Comparison of ENCODE assay signal across 32 cellular contexts in genomic region chr20:19108181-19108580, GRCh38.
"Had no signal": no experiment of that assay in that cellular context is flagged by ENCODE, and none has a peak within 500 bp of the region (broad histone marks: within the 10 kb centered on the region; RNA-seq: fewer than 3 reads in every experiment).

No MANE protein-coding gene starts in this region.

- H3K9me3 Mint-ChIP-seq: activated B cell treated with CpG ODN at 0.5 μM for 24 hours; activated CD4-positive, alpha-beta memory T cell treated with anti-CD3 and anti-CD28 coated beads for 36 hours; activated CD4-positive, alpha-beta T cell treated with anti-CD3 and anti-CD28 coated beads, Interleukin-2, amount 10 ng/mL, durations not matched to agents 24 days and 14 days; activated CD8-positive, alpha-beta T cell treated with anti-CD3 and anti-CD28 coated beads for 36 hours; activated naive CD4-positive, alpha-beta T cell treated with anti-CD3 and anti-CD28 coated beads for 36 hours; activated naive CD8-positive, alpha-beta T cell treated with anti-CD3 and anti-CD28 coated beads for 36 hours; activated T-cell treated with anti-CD3 and anti-CD28 coated beads, Interleukin-2, amount 50 U/mL, for 24 hours; activated T-helper 2 cell treated with anti-CD3 and anti-CD28 coated beads, Interferon-gamma antibody, Interleukin-2, Interleukin-4, amounts not matched to agents 10 μg/mL and 5 μg/mL and 100 μg/mL, durations not matched to agents 14 hours and 24 hours and 36 hours; T-helper 1 cell treated with Interleukin-12 subunit alpha and Interleukin-12 subunit beta and Interleukin-4 antibody, amounts not matched to agents 30 μg/mL and 1 μg/mL, for 36 hours; T-helper 2 cell treated with Interferon-gamma antibody and Interleukin-4, amounts not matched to agents 5 μg/mL and 100 μg/mL, for 36 hours had no signal

- ATAC-seq: activated CD8-positive, alpha-beta T cell treated with anti-CD3 and anti-CD28 coated beads for 36 hours; activated naive CD4-positive, alpha-beta T cell treated with anti-CD3 and anti-CD28 coated beads, Interleukin-2, amount 50 U/mL, for 72 hours; body of pancreas had no signal

- H3K9me3 ChIP-seq: adrenal gland, body of pancreas, breast epithelium had no signal

- H3K36me3 Mint-ChIP-seq: activated CD4-positive, alpha-beta memory T cell treated with anti-CD3 and anti-CD28 coated beads for 36 hours; activated naive CD4-positive, alpha-beta T cell treated with anti-CD3 and anti-CD28 coated beads, Interleukin-2, amount 50 U/mL, for 72 hours; activated naive CD8-positive, alpha-beta T cell treated with anti-CD3 and anti-CD28 coated beads for 36 hours had no signal

- H3K4me1 ChIP-seq: adrenal gland, body of pancreas, breast epithelium had no signal

- H3K36me3 ChIP-seq: adrenal gland, brain microvascular endothelial cell, breast epithelium had no signal

- H3K27me3 Mint-ChIP-seq: activated CD4-positive, alpha-beta memory T cell treated with anti-CD3 and anti-CD28 coated beads for 36 hours; activated CD4-positive, alpha-beta T cell treated with anti-CD3 and anti-CD28 coated beads, Interleukin-2, amount 10 ng/mL, durations not matched to agents 24 days and 14 days; activated CD8-positive, alpha-beta T cell treated with anti-CD3 and anti-CD28 coated beads for 36 hours; activated naive CD8-positive, alpha-beta T cell treated with anti-CD3 and anti-CD28 coated beads for 36 hours; activated T-cell treated with anti-CD3 and anti-CD28 coated beads, Interleukin-2, amount 50 U/mL, for 24 hours had no signal

- H3K4me3 Mint-ChIP-seq: activated B cell treated with CpG ODN at 0.5 μM for 24 hours; activated CD4-positive, alpha-beta memory T cell treated with anti-CD3 and anti-CD28 coated beads for 36 hours; activated CD4-positive, alpha-beta T cell treated with anti-CD3 and anti-CD28 coated beads, Interleukin-2, amount 10 ng/mL, durations not matched to agents 24 days and 14 days; activated CD8-positive, alpha-beta T cell treated with anti-CD3 and anti-CD28 coated beads for 36 hours; activated naive CD4-positive, alpha-beta T cell treated with anti-CD3 and anti-CD28 coated beads for 36 hours; activated naive CD8-positive, alpha-beta T cell treated with anti-CD3 and anti-CD28 coated beads for 36 hours; activated T-cell treated with anti-CD3 and anti-CD28 coated beads, Interleukin-2, amount 50 U/mL, for 24 hours; T-helper 1 cell treated with Interleukin-12 subunit alpha and Interleukin-12 subunit beta and Interleukin-4 antibody, amounts not matched to agents 30 μg/mL and 1 μg/mL, for 36 hours; T-helper 2 cell treated with Interferon-gamma antibody and Interleukin-4, amounts not matched to agents 5 μg/mL and 100 μg/mL, for 36 hours had no signal

- H3K27ac ChIP-seq: adrenal gland, body of pancreas, brain microvascular endothelial cell, breast epithelium, VCaP had no signal

- H3K4me1 Mint-ChIP-seq: activated B cell treated with CpG ODN at 0.5 μM for 24 hours; activated CD4-positive, alpha-beta T cell treated with anti-CD3 and anti-CD28 coated beads, Interleukin-2, amount 10 ng/mL, durations not matched to agents 24 days and 14 days; activated naive CD8-positive, alpha-beta T cell treated with anti-CD3 and anti-CD28 coated beads for 36 hours had no signal

- H3K27me3 ChIP-seq: body of pancreas, brain microvascular endothelial cell, breast epithelium had no signal

- DNase-seq: activated B cell treated with CpG ODN at 0.5 μM for 24 hours; activated CD4-positive, alpha-beta memory T cell treated with anti-CD3 and anti-CD28 coated beads for 36 hours; activated CD4-positive, alpha-beta T cell treated with anti-CD3 and anti-CD28 coated beads for 4 hours; activated CD4-positive, alpha-beta T cell treated with anti-CD3 and anti-CD28 coated beads, Interleukin-2, amount 10 ng/mL, durations not matched to agents 24 days and 14 days; activated CD4-positive, alpha-beta T cell treated with anti-CD3 and anti-CD28 coated beads, Interleukin-2, amount 50 U/mL, for 1 hour; activated CD4-positive, alpha-beta T cell treated with anti-CD3 and anti-CD28 coated beads, Interleukin-2, amount 50 U/mL, for 4 hours; activated CD4-positive, CD25-positive, alpha-beta regulatory T cell treated with anti-CD3 and anti-CD28 coated beads, Interleukin-2, amount 50 U/mL, for 72 hours; activated CD8-positive, alpha-beta memory T cell treated with anti-CD3 and anti-CD28 coated beads, Interleukin-2, amount 50 U/mL, for 48 hours; activated CD8-positive, alpha-beta T cell treated with anti-CD3 and anti-CD28 coated beads for 36 hours; activated effector memory CD4-positive, alpha-beta T cell treated with Interleukin-2 at 50 U/mL for 16 hours; activated gamma-delta T cell treated with Interleukin-2 at 50 U/mL for 16 hours; activated naive CD4-positive, alpha-beta T cell; activated naive CD4-positive, alpha-beta T cell treated with anti-CD3 and anti-CD28 coated beads for 36 hours; activated naive CD4-positive, alpha-beta T cell treated with anti-CD3 and anti-CD28 coated beads, Interleukin-2, amount 50 U/mL, for 16 hours; activated naive CD8-positive, alpha-beta T cell treated with anti-CD3 and anti-CD28 coated beads for 36 hours; activated T-cell treated with anti-CD3 and anti-CD28 coated beads, Interleukin-2, amount 50 U/mL, for 24 hours; activated T-cell treated with anti-CD3 and anti-CD28 coated beads, Interleukin-2, amount 50 U/mL, for 48 hours; adrenal gland; amniotic stem cell; aorta; body of pancreas; brain microvascular endothelial cell; central memory CD4-positive, alpha-beta T cell; T-helper 1 cell; T-helper 2 cell; T-helper 9 cell had no signal

- H3K27ac Mint-ChIP-seq: activated B cell treated with CpG ODN at 0.5 μM for 24 hours; activated CD4-positive, alpha-beta memory T cell treated with anti-CD3 and anti-CD28 coated beads for 36 hours; activated CD4-positive, alpha-beta T cell treated with anti-CD3 and anti-CD28 coated beads, Interleukin-2, amount 10 ng/mL, durations not matched to agents 24 days and 14 days; activated CD8-positive, alpha-beta T cell treated with anti-CD3 and anti-CD28 coated beads for 36 hours; activated naive CD4-positive, alpha-beta T cell treated with anti-CD3 and anti-CD28 coated beads for 36 hours; activated naive CD4-positive, alpha-beta T cell treated with anti-CD3 and anti-CD28 coated beads, Interleukin-2, amount 50 U/mL, for 72 hours; activated naive CD8-positive, alpha-beta T cell treated with anti-CD3 and anti-CD28 coated beads for 36 hours; activated T-cell treated with anti-CD3 and anti-CD28 coated beads, Interleukin-2, amount 50 U/mL, for 24 hours; activated T-helper 2 cell treated with anti-CD3 and anti-CD28 coated beads, Interferon-gamma antibody, Interleukin-2, Interleukin-4, amounts not matched to agents 10 μg/mL and 5 μg/mL and 100 μg/mL, durations not matched to agents 14 hours and 24 hours and 36 hours; T-helper 1 cell treated with Interleukin-12 subunit alpha and Interleukin-12 subunit beta and Interleukin-4 antibody, amounts not matched to agents 30 μg/mL and 1 μg/mL, for 36 hours; T-helper 2 cell treated with Interferon-gamma antibody and Interleukin-4, amounts not matched to agents 5 μg/mL and 100 μg/mL, for 36 hours had no signal

- H3K4me3 ChIP-seq: adrenal gland, body of pancreas, breast epithelium had no signal
